In the genomic region with DNA sequence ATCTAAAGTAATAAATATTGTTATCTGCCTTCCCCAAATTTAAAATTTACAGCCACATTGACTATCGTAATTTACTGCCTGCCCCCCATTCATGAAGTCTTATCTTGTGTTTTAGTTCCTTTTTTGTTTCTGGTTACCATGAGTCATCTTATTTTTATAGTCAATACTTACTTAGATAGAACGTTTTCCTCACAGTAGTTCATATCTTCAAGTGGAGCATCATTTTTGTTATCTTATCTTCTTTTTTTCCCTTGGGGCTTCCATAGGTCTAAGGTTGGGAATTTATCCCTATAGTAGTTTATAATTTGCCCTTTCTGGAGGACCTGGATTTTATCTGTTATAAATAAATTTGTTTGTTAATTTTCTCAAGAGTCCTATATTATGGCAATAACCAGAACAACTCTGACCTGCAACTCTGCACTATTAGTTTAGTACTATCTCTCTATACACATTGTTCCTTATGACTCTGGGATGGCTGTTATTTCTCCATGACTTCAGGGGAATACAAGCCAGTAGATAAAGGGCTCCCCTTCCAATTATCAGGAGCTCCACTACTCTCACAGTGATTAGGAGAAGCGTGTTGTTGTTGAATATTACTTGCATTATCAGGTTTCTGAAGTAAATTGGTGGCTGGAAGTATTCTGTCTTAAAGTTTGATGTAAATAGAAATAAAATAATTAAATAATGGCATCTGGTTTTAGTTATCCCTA, we compare ENCODE assay signal across 1 cellular context.
TF ChIP-seq lines count a peak whose summit lies in the region.

No MANE protein-coding gene starts in this region.

TF ChIP-seq in K562, 482 proteins besides CTCF, POLR2A, EP300 and RAD21 (continued from another document):
- TF ChIP-seq, protein P1, sequence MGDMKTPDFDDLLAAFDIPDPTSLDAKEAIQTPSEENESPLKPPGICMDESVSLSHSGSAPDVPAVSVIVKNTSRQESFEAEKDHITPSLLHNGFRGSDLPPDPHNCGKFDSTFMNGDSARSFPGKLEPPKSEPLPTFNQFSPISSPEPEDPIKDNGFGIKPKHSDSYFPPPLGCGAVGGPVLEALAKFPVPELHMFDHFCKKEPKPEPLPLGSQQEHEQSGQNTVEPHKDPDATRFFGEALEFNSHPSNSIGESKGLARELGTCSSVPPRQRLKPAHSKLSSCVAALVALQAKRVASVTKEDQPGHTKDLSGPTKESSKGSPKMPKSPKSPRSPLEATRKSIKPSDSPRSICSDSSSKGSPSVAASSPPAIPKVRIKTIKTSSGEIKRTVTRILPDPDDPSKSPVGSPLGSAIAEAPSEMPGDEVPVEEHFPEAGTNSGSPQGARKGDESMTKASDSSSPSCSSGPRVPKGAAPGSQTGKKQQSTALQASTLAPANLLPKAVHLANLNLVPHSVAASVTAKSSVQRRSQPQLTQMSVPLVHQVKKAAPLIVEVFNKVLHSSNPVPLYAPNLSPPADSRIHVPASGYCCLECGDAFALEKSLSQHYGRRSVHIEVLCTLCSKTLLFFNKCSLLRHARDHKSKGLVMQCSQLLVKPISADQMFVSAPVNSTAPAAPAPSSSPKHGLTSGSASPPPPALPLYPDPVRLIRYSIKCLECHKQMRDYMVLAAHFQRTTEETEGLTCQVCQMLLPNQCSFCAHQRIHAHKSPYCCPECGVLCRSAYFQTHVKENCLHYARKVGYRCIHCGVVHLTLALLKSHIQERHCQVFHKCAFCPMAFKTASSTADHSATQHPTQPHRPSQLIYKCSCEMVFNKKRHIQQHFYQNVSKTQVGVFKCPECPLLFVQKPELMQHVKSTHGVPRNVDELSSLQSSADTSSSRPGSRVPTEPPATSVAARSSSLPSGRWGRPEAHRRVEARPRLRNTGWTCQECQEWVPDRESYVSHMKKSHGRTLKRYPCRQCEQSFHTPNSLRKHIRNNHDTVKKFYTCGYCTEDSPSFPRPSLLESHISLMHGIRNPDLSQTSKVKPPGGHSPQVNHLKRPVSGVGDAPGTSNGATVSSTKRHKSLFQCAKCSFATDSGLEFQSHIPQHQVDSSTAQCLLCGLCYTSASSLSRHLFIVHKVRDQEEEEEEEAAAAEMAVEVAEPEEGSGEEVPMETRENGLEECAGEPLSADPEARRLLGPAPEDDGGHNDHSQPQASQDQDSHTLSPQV (IDR thresholded peaks at IDR 0.05) = no peak
- peak; percentile 90 for TF ChIP-seq DPF2 (IDR thresholded peaks at IDR 0.05)
- TF ChIP-seq TRIM28 (IDR thresholded peaks at IDR 0.05) = no peak
- TF ChIP-seq, protein P2, sequence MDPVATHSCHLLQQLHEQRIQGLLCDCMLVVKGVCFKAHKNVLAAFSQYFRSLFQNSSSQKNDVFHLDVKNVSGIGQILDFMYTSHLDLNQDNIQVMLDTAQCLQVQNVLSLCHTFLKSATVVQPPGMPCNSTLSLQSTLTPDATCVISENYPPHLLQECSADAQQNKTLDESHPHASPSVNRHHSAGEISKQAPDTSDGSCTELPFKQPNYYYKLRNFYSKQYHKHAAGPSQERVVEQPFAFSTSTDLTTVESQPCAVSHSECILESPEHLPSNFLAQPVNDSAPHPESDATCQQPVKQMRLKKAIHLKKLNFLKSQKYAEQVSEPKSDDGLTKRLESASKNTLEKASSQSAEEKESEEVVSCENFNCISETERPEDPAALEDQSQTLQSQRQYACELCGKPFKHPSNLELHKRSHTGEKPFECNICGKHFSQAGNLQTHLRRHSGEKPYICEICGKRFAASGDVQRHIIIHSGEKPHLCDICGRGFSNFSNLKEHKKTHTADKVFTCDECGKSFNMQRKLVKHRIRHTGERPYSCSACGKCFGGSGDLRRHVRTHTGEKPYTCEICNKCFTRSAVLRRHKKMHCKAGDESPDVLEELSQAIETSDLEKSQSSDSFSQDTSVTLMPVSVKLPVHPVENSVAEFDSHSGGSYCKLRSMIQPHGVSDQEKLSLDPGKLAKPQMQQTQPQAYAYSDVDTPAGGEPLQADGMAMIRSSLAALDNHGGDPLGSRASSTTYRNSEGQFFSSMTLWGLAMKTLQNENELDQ (CRISPR knock-in tag; IDR thresholded peaks at IDR 0.05; ENCODE audit: borderline replicate concordance) = no peak
- peak; percentile 48; the same call in 1 of the 2 replicates for TF ChIP-seq MAFF (IDR thresholded peaks at IDR 0.05; ENCODE audit: low read length)
- no peak for TF ChIP-seq ZNF77 (CRISPR knock-in tag; IDR thresholded peaks at IDR 0.05)
- TF ChIP-seq ZBTB2 (IDR thresholded peaks at IDR 0.05) = peak; percentile 37; the same call in 1 of the 2 replicates
- TF ChIP-seq, protein P3, sequence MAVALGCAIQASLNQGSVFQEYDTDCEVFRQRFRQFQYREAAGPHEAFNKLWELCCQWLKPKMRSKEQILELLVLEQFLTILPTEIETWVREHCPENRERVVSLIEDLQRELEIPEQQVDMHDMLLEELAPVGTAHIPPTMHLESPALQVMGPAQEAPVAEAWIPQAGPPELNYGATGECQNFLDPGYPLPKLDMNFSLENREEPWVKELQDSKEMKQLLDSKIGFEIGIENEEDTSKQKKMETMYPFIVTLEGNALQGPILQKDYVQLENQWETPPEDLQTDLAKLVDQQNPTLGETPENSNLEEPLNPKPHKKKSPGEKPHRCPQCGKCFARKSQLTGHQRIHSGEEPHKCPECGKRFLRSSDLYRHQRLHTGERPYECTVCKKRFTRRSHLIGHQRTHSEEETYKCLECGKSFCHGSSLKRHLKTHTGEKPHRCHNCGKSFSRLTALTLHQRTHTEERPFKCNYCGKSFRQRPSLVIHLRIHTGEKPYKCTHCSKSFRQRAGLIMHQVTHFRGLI (CRISPR knock-in tag; IDR thresholded peaks at IDR 0.05) = no peak
- TF ChIP-seq HMGN3 (IDR thresholded peaks at IDR 0.05; ENCODE audit: borderline replicate concordance, extremely low read depth, insufficient read length, low read depth, low read length) = no peak
- no peak for TF ChIP-seq DNMT1 (IDR thresholded peaks at IDR 0.05)
- TF ChIP-seq FOXM1 (IDR thresholded peaks at IDR 0.05; ENCODE audit: low read depth) = no peak; the same call in 1 of the 2 replicates
- TF ChIP-seq FOXM1 (CRISPR knock-in tag; IDR thresholded peaks at IDR 0.05; ENCODE audit: low read depth) = no peak
- no peak for TF ChIP-seq ZC3H4 (CRISPR knock-in tag; IDR thresholded peaks at IDR 0.05; ENCODE audit: borderline replicate concordance)
- no peak for TF ChIP-seq MBD2 (IDR thresholded peaks at IDR 0.05; ENCODE audit: borderline replicate concordance, low read depth)
- TF ChIP-seq SNRNP70 (optimal IDR thresholded peaks at IDR 0.05; ENCODE audit: low read depth, low read length) = no peak
- TF ChIP-seq CHCHD3 (CRISPR knock-in tag; IDR thresholded peaks at IDR 0.05) = no peak
- TF ChIP-seq MEF2A (IDR thresholded peaks at IDR 0.05; ENCODE audit: control insufficient read depth, low read depth, low read length) = no peak
- no peak for TF ChIP-seq BCL6 (CRISPR knock-in tag; IDR thresholded peaks at IDR 0.05)
- TF ChIP-seq CCNT2 (IDR thresholded peaks at IDR 0.05; ENCODE audit: borderline replicate concordance, extremely low read depth, insufficient read length, low read depth, low read length) = peak; percentile 35
